Comparison of ENCODE assay signal across 1 cellular context in the genomic region with DNA sequence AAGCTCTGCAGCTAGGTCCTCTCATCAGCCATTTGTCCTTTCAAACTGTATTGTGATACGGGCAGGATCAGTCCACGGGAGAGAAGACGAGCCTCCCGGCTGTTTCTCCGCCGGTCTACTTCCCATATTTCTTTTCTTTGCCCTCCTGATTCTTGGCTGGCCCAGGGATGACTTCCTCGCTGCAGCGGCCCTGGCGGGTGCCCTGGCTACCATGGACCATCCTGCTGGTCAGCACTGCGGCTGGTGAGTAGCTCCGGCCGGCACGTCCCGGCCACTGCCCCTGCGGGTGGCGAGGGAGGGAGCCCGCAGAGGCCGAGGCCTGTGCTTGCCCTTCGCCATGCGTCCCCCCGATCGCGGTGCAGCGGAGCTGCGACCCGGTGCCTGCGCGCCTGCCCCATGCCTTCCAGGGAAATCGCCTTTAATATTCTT.
TF ChIP-seq lines count a peak whose summit lies in the region.

No MANE protein-coding gene starts in this region.

TF ChIP-seq in HEK293, 187 proteins besides CTCF, POLR2A, EP300 and RAD21 (continued from another document):
- TF ChIP-seq, protein P1, sequence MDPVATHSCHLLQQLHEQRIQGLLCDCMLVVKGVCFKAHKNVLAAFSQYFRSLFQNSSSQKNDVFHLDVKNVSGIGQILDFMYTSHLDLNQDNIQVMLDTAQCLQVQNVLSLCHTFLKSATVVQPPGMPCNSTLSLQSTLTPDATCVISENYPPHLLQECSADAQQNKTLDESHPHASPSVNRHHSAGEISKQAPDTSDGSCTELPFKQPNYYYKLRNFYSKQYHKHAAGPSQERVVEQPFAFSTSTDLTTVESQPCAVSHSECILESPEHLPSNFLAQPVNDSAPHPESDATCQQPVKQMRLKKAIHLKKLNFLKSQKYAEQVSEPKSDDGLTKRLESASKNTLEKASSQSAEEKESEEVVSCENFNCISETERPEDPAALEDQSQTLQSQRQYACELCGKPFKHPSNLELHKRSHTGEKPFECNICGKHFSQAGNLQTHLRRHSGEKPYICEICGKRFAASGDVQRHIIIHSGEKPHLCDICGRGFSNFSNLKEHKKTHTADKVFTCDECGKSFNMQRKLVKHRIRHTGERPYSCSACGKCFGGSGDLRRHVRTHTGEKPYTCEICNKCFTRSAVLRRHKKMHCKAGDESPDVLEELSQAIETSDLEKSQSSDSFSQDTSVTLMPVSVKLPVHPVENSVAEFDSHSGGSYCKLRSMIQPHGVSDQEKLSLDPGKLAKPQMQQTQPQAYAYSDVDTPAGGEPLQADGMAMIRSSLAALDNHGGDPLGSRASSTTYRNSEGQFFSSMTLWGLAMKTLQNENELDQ (tag by site-specific recombination; IDR thresholded peaks at IDR 0.05; ENCODE audit: low read depth): no peak
- 0 out of 2 replicates have a peak, but pooled peaks have one; percentile 16 for TF ChIP-seq YY1 (tag by site-specific recombination; IDR thresholded peaks at IDR 0.05)
- no peak for TF ChIP-seq MYNN (tag by site-specific recombination; IDR thresholded peaks at IDR 0.05; ENCODE audit: borderline replicate concordance)
- TF ChIP-seq SP3 (tag by site-specific recombination; IDR thresholded peaks at IDR 0.05): no peak
- TF ChIP-seq, protein P2, sequence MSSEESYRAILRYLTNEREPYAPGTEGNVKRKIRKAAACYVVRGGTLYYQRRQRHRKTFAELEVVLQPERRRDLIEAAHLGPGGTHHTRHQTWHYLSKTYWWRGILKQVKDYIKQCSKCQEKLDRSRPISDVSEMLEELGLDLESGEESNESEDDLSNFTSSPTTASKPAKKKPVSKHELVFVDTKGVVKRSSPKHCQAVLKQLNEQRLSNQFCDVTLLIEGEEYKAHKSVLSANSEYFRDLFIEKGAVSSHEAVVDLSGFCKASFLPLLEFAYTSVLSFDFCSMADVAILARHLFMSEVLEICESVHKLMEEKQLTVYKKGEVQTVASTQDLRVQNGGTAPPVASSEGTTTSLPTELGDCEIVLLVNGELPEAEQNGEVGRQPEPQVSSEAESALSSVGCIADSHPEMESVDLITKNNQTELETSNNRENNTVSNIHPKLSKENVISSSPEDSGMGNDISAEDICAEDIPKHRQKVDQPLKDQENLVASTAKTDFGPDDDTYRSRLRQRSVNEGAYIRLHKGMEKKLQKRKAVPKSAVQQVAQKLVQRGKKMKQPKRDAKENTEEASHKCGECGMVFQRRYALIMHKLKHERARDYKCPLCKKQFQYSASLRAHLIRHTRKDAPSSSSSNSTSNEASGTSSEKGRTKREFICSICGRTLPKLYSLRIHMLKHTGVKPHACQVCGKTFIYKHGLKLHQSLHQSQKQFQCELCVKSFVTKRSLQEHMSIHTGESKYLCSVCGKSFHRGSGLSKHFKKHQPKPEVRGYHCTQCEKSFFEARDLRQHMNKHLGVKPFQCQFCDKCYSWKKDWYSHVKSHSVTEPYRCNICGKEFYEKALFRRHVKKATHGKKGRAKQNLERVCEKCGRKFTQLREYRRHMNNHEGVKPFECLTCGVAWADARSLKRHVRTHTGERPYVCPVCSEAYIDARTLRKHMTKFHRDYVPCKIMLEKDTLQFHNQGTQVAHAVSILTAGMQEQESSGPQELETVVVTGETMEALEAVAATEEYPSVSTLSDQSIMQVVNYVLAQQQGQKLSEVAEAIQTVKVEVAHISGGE (tag by site-specific recombination; conservative IDR thresholded peaks at IDR 0.05; ENCODE audit: low read depth): no peak
- no peak for TF ChIP-seq ZNF830 (tag by site-specific recombination; IDR thresholded peaks at IDR 0.05; ENCODE audit: low read depth)
- TF ChIP-seq, protein P3, sequence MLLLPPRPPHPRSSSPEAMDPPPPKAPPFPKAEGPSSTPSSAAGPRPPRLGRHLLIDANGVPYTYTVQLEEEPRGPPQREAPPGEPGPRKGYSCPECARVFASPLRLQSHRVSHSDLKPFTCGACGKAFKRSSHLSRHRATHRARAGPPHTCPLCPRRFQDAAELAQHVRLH (tag by site-specific recombination; IDR thresholded peaks at IDR 0.05): no peak
- no peak for TF ChIP-seq ZNF777 (tag by site-specific recombination; IDR thresholded peaks at IDR 0.05; ENCODE audit: borderline replicate concordance)
- TF ChIP-seq ZFP41 (tag by site-specific recombination; IDR thresholded peaks at IDR 0.05; ENCODE audit: borderline replicate concordance): no peak
- no peak for TF ChIP-seq ZNF658 (tag by site-specific recombination; IDR thresholded peaks at IDR 0.05)
- no peak for TF ChIP-seq GLI2 (tag by site-specific recombination; IDR thresholded peaks at IDR 0.05; ENCODE audit: borderline replicate concordance, low read depth)
- TF ChIP-seq SALL2 (tag by site-specific recombination; IDR thresholded peaks at IDR 0.05; ENCODE audit: borderline replicate concordance): no peak
- no peak for TF ChIP-seq ZNF791 (tag by site-specific recombination; IDR thresholded peaks at IDR 0.05)
- no peak for TF ChIP-seq ZNF138 (tag by site-specific recombination; IDR thresholded peaks at IDR 0.05; ENCODE audit: borderline replicate concordance)
- TF ChIP-seq ZBTB1 (tag by site-specific recombination; IDR thresholded peaks at IDR 0.05): no peak
- no peak for TF ChIP-seq ZNF221 (tag by site-specific recombination; IDR thresholded peaks at IDR 0.05; ENCODE audit: borderline replicate concordance)
- no peak for TF ChIP-seq ZNF530 (tag by site-specific recombination; IDR thresholded peaks at IDR 0.05; ENCODE audit: low read depth)
- no peak for TF ChIP-seq ZNF837 (tag by site-specific recombination; IDR thresholded peaks at IDR 0.05)
- TF ChIP-seq ZNF747 (tag by site-specific recombination; IDR thresholded peaks at IDR 0.05): no peak
- TF ChIP-seq ZNF558 (tag by site-specific recombination; IDR thresholded peaks at IDR 0.05): no peak
- no peak for TF ChIP-seq HOXC10 (CRISPR knock-in tag; IDR thresholded peaks at IDR 0.05)
- TF ChIP-seq ZNF707 (tag by site-specific recombination; IDR thresholded peaks at IDR 0.05): no peak
- TF ChIP-seq ZNF600 (tag by site-specific recombination; IDR thresholded peaks at IDR 0.05): peak; percentile 40
- TF ChIP-seq, protein P4, sequence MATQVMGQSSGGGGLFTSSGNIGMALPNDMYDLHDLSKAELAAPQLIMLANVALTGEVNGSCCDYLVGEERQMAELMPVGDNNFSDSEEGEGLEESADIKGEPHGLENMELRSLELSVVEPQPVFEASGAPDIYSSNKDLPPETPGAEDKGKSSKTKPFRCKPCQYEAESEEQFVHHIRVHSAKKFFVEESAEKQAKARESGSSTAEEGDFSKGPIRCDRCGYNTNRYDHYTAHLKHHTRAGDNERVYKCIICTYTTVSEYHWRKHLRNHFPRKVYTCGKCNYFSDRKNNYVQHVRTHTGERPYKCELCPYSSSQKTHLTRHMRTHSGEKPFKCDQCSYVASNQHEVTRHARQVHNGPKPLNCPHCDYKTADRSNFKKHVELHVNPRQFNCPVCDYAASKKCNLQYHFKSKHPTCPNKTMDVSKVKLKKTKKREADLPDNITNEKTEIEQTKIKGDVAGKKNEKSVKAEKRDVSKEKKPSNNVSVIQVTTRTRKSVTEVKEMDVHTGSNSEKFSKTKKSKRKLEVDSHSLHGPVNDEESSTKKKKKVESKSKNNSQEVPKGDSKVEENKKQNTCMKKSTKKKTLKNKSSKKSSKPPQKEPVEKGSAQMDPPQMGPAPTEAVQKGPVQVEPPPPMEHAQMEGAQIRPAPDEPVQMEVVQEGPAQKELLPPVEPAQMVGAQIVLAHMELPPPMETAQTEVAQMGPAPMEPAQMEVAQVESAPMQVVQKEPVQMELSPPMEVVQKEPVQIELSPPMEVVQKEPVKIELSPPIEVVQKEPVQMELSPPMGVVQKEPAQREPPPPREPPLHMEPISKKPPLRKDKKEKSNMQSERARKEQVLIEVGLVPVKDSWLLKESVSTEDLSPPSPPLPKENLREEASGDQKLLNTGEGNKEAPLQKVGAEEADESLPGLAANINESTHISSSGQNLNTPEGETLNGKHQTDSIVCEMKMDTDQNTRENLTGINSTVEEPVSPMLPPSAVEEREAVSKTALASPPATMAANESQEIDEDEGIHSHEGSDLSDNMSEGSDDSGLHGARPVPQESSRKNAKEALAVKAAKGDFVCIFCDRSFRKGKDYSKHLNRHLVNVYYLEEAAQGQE (tag by site-specific recombination; IDR thresholded peaks at IDR 0.05): peak; percentile 89
- TF ChIP-seq, protein P5, sequence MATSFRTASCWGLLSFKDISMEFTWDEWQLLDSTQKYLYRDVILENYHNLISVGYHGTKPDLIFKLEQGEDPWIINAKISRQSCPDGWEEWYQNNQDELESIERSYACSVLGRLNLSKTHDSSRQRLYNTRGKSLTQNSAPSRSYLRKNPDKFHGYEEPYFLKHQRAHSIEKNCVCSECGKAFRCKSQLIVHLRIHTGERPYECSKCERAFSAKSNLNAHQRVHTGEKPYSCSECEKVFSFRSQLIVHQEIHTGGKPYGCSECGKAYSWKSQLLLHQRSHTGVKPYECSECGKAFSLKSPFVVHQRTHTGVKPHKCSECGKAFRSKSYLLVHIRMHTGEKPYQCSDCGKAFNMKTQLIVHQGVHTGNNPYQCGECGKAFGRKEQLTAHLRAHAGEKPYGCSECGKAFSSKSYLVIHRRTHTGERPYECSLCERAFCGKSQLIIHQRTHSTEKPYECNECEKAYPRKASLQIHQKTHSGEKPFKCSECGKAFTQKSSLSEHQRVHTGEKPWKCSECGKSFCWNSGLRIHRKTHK (tag by site-specific recombination; IDR thresholded peaks at IDR 0.05): no peak
- TF ChIP-seq ZNF585B (tag by site-specific recombination; IDR thresholded peaks at IDR 0.05): no peak
- TF ChIP-seq ZNF350 (tag by site-specific recombination; IDR thresholded peaks at IDR 0.05): no peak
- no peak for TF ChIP-seq ZNF670 (tag by site-specific recombination; IDR thresholded peaks at IDR 0.05; ENCODE audit: low read depth)
TF ChIP-seq in HEK293: peak in this region for 11.
